Comparison of ENCODE assay signal across 12 cellular contexts in the genomic region with DNA sequence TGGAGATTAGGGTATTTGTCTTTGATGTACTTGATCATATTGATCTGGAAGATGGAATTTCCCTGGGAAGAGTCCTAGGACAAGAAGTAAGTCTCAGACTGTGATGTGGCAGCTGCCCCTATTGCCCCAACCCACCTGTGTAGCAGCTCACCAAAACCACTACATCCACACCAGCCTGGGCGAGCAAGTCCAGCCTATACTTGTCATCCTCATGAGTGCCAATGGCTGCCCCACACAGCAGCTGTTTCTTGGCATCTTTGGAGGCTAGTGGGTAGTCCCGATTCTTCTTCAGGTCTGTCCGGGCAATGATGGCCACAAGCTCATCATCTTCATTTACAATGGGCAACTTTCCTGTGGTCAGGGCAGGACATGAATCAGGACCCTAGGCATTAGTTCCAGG. TPM values are rescaled to one million over a fixed set of nuclear protein-coding genes. Genes with fewer than 3 reads are reported as not detected.
DNase-seq lines count a peak whose midpoint lies in the region; TF ChIP-seq lines count a peak whose summit lies in the region.
"Had no signal": no experiment of that assay in that cellular context is flagged by ENCODE, and none has a peak within 500 bp of the region (broad histone marks: within the 10 kb centered on the region; RNA-seq: fewer than 3 reads in every experiment).

No MANE protein-coding gene starts in this region.

- POLR2A ChIA-PET in activated CD4-positive, alpha-beta memory T cell treated with anti-CD3 and anti-CD28 coated beads, Interleukin-2, amount 10 ng/mL, durations not matched to agents 7 days and 5 days (lab: Charles Lee), result interaction anchor here (0.7 to 15.9 kb wide), 3 partner anchors 9 to 38 kb away, joined by 4 to 309 read pairs (median 190); partner anchors contain the start of genes DALRD3, P4HTM and WDR6

- intact Hi-C loops in spleen (cut with DNase I; ENCODE audit: low total_unique reads), result loop anchor here (10.0 kb wide), 1 partner anchor 78 kb away; the partner anchor contains the start of gene QARS1

- H3K27ac ChIP-seq in BLaER1 (peak overlapping the region; percentile 71; the same call in 1 of the 2 replicates), fibroblast of lung (ENCODE audit: insufficient read depth, low read length) (peak overlapping the region; percentile 23), spleen (peak overlapping the region in 1 of 8 donors; percentile 11)

- H3K4me1 ChIP-seq in BLaER1 (peaks cover 61% of the 10 kb centered on the region), fibroblast of lung (ENCODE audit: control insufficient read depth, extremely low read depth, insufficient read depth, low read length) (peaks cover 9% of the 10 kb centered on the region), spleen (peaks cover 20 to 77% (median 57%) of the 10 kb centered on the region in 6 donors)

- H3K27me3 ChIP-seq in BLaER1, result no peaks in the 10 kb centered on the region
- no peaks in the 10 kb centered on the region for H3K27me3 ChIP-seq in fibroblast of lung (ENCODE audit: control insufficient read depth, insufficient read depth, low read length)
- no peaks in the 10 kb centered on the region for H3K27me3 ChIP-seq in spleen (replicated peaks in 1 of 7)

- WGBS in spleen, 5 donors, result 92 to 98% (median 94%) methylated on average over 3 of the region's 3 CpGs; no CpG with 5 or more reads in 1 of the 5 donors

- peaks cover 49% of the 10 kb centered on the region for H3K79me2 ChIP-seq in fibroblast of lung (ENCODE audit: control insufficient read depth, insufficient read depth, low read length)

- H3K4me3 ChIP-seq in BLaER1, result no peak overlapping the region
- H3K4me3 ChIP-seq in fibroblast of lung (replicated peaks in 1 of 4; ENCODE audit: control extremely low read depth in 1 of 4, insufficient read depth in 1 of 4, low read depth in 3 of 4, low read length in 4 of 4), result no peak overlapping the region
- no peak overlapping the region for H3K4me3 ChIP-seq in spleen

- H3K36me3 ChIP-seq in BLaER1 (peaks cover 70% of the 10 kb centered on the region), fibroblast of lung (ENCODE audit: control insufficient read depth, insufficient read depth, low read length) (peaks cover 35% of the 10 kb centered on the region), spleen (peaks cover 0 to 70% (median 54%) of the 10 kb centered on the region in 6 donors)

- H4K20me1 ChIP-seq in BLaER1, result peaks cover 55% of the 10 kb centered on the region
- no peaks in the 10 kb centered on the region for H4K20me1 ChIP-seq in fibroblast of lung (ENCODE audit: control insufficient read depth, extremely low read depth, insufficient read depth, low read length)

- H3K4me2 ChIP-seq in BLaER1 (peak overlapping the region; percentile 97), fibroblast of lung (ENCODE audit: extremely low read depth, insufficient read depth, low read length) (no peak overlapping the region)

- CTCF ChIA-PET in activated CD4-positive, alpha-beta memory T cell treated with anti-CD3 and anti-CD28 coated beads, Interleukin-2, amount 10 ng/mL, durations not matched to agents 7 days and 5 days (lab: Charles Lee), result interaction anchor here (0.9 to 1.3 kb wide), 2 partner anchors 9 to 20 kb away, joined by 3 read pairs; partner anchors contain the start of gene WDR6

- no peak overlapping the region for H2AFZ ChIP-seq in fibroblast of lung (ENCODE audit: low read length)

- DNase-seq in activated CD4-positive, alpha-beta memory T cell treated with anti-CD3 and anti-CD28 coated beads, Interleukin-2, amount 10 ng/mL, durations not matched to agents 7 days and 5 days, result no peak
- DNase-seq in fibroblast of lung (ENCODE audit: low read depth in 2 of 2), result no peak
- DNase-seq in endothelial cell (ENCODE audit: low spot score), result no peak
- DNase-seq in spleen, result no peak
- DNase-seq in T-helper 9 cell, result no peak
- DNase-seq in stimulated activated CD4-positive, alpha-beta T cell treated with anti-CD3 and anti-CD28 coated beads, Interleukin-4, amount 100 ng/mL, for 1 hour, result no peak
- DNase-seq: C1 segment of cervical spinal cord, DMS79 treated with DMSO at 0.1 percent for 48 hours, NCI-H2081 treated with DMSO at 0.1 percent for 48 hours, NCI-H748 treated with DMSO at 0.1 percent for 48 hours had no signal

- H3K27ac Mint-ChIP-seq in activated CD4-positive, alpha-beta memory T cell treated with anti-CD3 and anti-CD28 coated beads, Interleukin-2, amount 10 ng/mL, durations not matched to agents 7 days and 5 days, result peak overlapping the region; percentile 26
- no peak overlapping the region for H3K27ac Mint-ChIP-seq in endothelial cell (ENCODE audit: unreplicated experiment)

- H3K4me3 Mint-ChIP-seq in activated CD4-positive, alpha-beta memory T cell treated with anti-CD3 and anti-CD28 coated beads, Interleukin-2, amount 10 ng/mL, durations not matched to agents 7 days and 5 days, result no peak overlapping the region
- no peak overlapping the region for H3K4me3 Mint-ChIP-seq in endothelial cell (ENCODE audit: unreplicated experiment)

- H3K36me3 Mint-ChIP-seq in activated CD4-positive, alpha-beta memory T cell treated with anti-CD3 and anti-CD28 coated beads, Interleukin-2, amount 10 ng/mL, durations not matched to agents 7 days and 5 days (ENCODE audit: low read depth), result peaks cover 69% of the 10 kb centered on the region
- H3K36me3 Mint-ChIP-seq in endothelial cell (ENCODE audit: low read depth, unreplicated experiment), result peaks cover 31% of the 10 kb centered on the region

- no peaks in the 10 kb centered on the region for H3K9me3 ChIP-seq in BLaER1
- no peaks in the 10 kb centered on the region for H3K9me3 ChIP-seq in fibroblast of lung (ENCODE audit: control insufficient read depth, insufficient read depth, low read depth, low read length)
- no peaks in the 10 kb centered on the region for H3K9me3 ChIP-seq in spleen

- no peaks in the 10 kb centered on the region for H3K9me3 Mint-ChIP-seq in activated CD4-positive, alpha-beta memory T cell treated with anti-CD3 and anti-CD28 coated beads, Interleukin-2, amount 10 ng/mL, durations not matched to agents 7 days and 5 days
- H3K9me3 Mint-ChIP-seq in endothelial cell (ENCODE audit: unreplicated experiment), result no peaks in the 10 kb centered on the region

- TF ChIP-seq POLR2A in GM15510 (IDR thresholded peaks at IDR 0.05; ENCODE audit: borderline replicate concordance, extremely low read depth, insufficient read length) (peak; percentile 24), spleen (IDR thresholded peaks at IDR 0.05) (no peak)

- TF ChIP-seq CTCF in fibroblast of lung (conservative IDR thresholded peaks at IDR 0.05 in 1 of 2, IDR thresholded peaks at IDR 0.05 in 1 of 2; ENCODE audit: low read depth in 1 of 2, low read length in 2 of 2), result no peak
- TF ChIP-seq CTCF in endothelial cell (IDR thresholded peaks at IDR 0.05; ENCODE audit: unreplicated experiment), result no peak
- no peak for TF ChIP-seq CTCF in spleen (IDR thresholded peaks at IDR 0.05 in 8 of 11, conservative IDR thresholded peaks at IDR 0.05 in 3 of 11)

- H3K4me1 Mint-ChIP-seq in activated CD4-positive, alpha-beta memory T cell treated with anti-CD3 and anti-CD28 coated beads, Interleukin-2, amount 10 ng/mL, durations not matched to agents 7 days and 5 days, result peaks cover 65% of the 10 kb centered on the region
- H3K4me1 Mint-ChIP-seq in endothelial cell (ENCODE audit: unreplicated experiment), result peaks cover 13% of the 10 kb centered on the region

- no peaks in the 10 kb centered on the region for H3K27me3 Mint-ChIP-seq in activated CD4-positive, alpha-beta memory T cell treated with anti-CD3 and anti-CD28 coated beads, Interleukin-2, amount 10 ng/mL, durations not matched to agents 7 days and 5 days
- peaks cover 7% of the 10 kb centered on the region for H3K27me3 Mint-ChIP-seq in endothelial cell (ENCODE audit: unreplicated experiment)

- H3K9ac ChIP-seq in BLaER1 (no peak overlapping the region), fibroblast of lung (ENCODE audit: insufficient read depth, low read length) (no peak overlapping the region)

RNA-seq across cellular contexts. Expression of gene IMPDH2, which starts 2.7 kb away (rescaled TPM):
- 100 to 1,000 TPM; 131 to 133 TPM for total RNA-seq in activated CD4-positive, alpha-beta memory T cell treated with anti-CD3 and anti-CD28 coated beads, Interleukin-2, amount 10 ng/mL, durations not matched to agents 7 days and 5 days
- total RNA-seq in fibroblast of lung (448 and 560 TPM in 2 replicates), endothelial cell (ENCODE audit: unreplicated experiment) (111 TPM), spleen (100 to 1,000 TPM in 2 of 7 donors, 10 to 100 TPM in 5; 84.4 to 104 (median 90.8) TPM)
- polyA plus RNA-seq in fibroblast of lung (187 and 203 TPM in 2 replicates), spleen (100 to 1,000 TPM in 2 of 3 donors, 10 to 100 TPM in 1; 99.2 to 127 (median 102) TPM)
- polyA plus RNA-seq in fibroblast of lung (2012), result 209 and 210 TPM in 2 replicates
- polyA minus RNA-seq in fibroblast of lung (ENCODE audit: low replicate concordance), result 274 and 472 TPM in 2 replicates

RNA-seq across cellular contexts. Expression of gene NDUFAF3, which starts 4.6 kb away (rescaled TPM):
- 100 to 1,000 TPM in 1 of 2 experiments, 10 to 100 TPM in 1; 98.1 to 108 TPM for total RNA-seq in activated CD4-positive, alpha-beta memory T cell treated with anti-CD3 and anti-CD28 coated beads, Interleukin-2, amount 10 ng/mL, durations not matched to agents 7 days and 5 days
- 71.1 and 113 TPM in 2 replicates for total RNA-seq in fibroblast of lung
- polyA plus RNA-seq in fibroblast of lung, result 57.3 and 69.1 TPM in 2 replicates
- polyA plus RNA-seq in fibroblast of lung (2012), result 133 and 187 TPM in 2 replicates
- 119 and 128 TPM in 2 replicates for polyA minus RNA-seq in fibroblast of lung (ENCODE audit: low replicate concordance)
- total RNA-seq in endothelial cell (ENCODE audit: unreplicated experiment), result 32.3 TPM
- total RNA-seq in spleen, result 10 to 100 TPM; 63.8 to 98.5 (median 80.1) TPM
- 10 to 100 TPM; 69.1 to 88.4 (median 77.4) TPM for polyA plus RNA-seq in spleen

RNA-seq across cellular contexts. Expression of gene DALRD3, which starts 8.2 kb away (rescaled TPM):
- total RNA-seq in activated CD4-positive, alpha-beta memory T cell treated with anti-CD3 and anti-CD28 coated beads, Interleukin-2, amount 10 ng/mL, durations not matched to agents 7 days and 5 days, result 10 to 100 TPM; 21.6 to 24.5 TPM
- total RNA-seq in fibroblast of lung, result 53.4 and 70.2 TPM in 2 replicates
- polyA plus RNA-seq in fibroblast of lung, result 40.2 and 50.8 TPM in 2 replicates
- 36.3 and 39.3 TPM in 2 replicates for polyA plus RNA-seq in fibroblast of lung (2012)
- 162 and 242 TPM in 2 replicates for polyA minus RNA-seq in fibroblast of lung (ENCODE audit: low replicate concordance)
- 27.8 TPM for total RNA-seq in endothelial cell (ENCODE audit: unreplicated experiment)
- 10 to 100 TPM; 16.4 to 27.5 (median 22.3) TPM for total RNA-seq in spleen
- polyA plus RNA-seq in spleen, result 10 to 100 TPM; 28.5 to 32.0 (median 30.1) TPM

RNA-seq across cellular contexts. Expression of gene WDR6, which starts 19.3 kb away (rescaled TPM):
- 100 to 1,000 TPM; 135 to 148 TPM for total RNA-seq in activated CD4-positive, alpha-beta memory T cell treated with anti-CD3 and anti-CD28 coated beads, Interleukin-2, amount 10 ng/mL, durations not matched to agents 7 days and 5 days
- total RNA-seq in fibroblast of lung (59.6 and 77.9 TPM in 2 replicates), endothelial cell (ENCODE audit: unreplicated experiment) (148 TPM), spleen (100 to 1,000 TPM; 109 to 171 (median 141) TPM)
- polyA plus RNA-seq in fibroblast of lung (58.7 and 68.2 TPM in 2 replicates), spleen (100 to 1,000 TPM in 2 of 3 donors, 10 to 100 TPM in 1; 96.9 to 169 (median 161) TPM)
- 64.4 and 80.1 TPM in 2 replicates for polyA plus RNA-seq in fibroblast of lung (2012)
- polyA minus RNA-seq in fibroblast of lung (ENCODE audit: low replicate concordance), result 232 and 383 TPM in 2 replicates

RNA-seq across cellular contexts. Expression of gene P4HTM, which starts 36.5 kb away (rescaled TPM):
- 10 to 100 TPM; 48.4 to 49.9 TPM for total RNA-seq in activated CD4-positive, alpha-beta memory T cell treated with anti-CD3 and anti-CD28 coated beads, Interleukin-2, amount 10 ng/mL, durations not matched to agents 7 days and 5 days
- total RNA-seq in fibroblast of lung (33.4 and 46.7 TPM in 2 replicates), endothelial cell (ENCODE audit: unreplicated experiment) (9.3 TPM), spleen (10 to 100 TPM; 27.3 to 49.3 (median 32.6) TPM)
- polyA plus RNA-seq in fibroblast of lung (16.0 and 16.2 TPM in 2 replicates), spleen (10 to 100 TPM; 20.8 to 37.2 (median 25.7) TPM)
- 14.4 and 16.1 TPM in 2 replicates for polyA plus RNA-seq in fibroblast of lung (2012)
- polyA minus RNA-seq in fibroblast of lung (ENCODE audit: low replicate concordance), result 17.9 and 30.7 TPM in 2 replicates
